In genomic region chr4:56755901-56756300, GRCh38 we compare ENCODE assay signal across 15 cellular contexts.
DNase-seq lines count a peak whose midpoint lies in the region; ATAC-seq, FAIRE-seq and TF ChIP-seq lines count a peak whose summit lies in the region.
"Had no signal": no experiment of that assay in that cellular context is flagged by ENCODE, and none has a peak within 500 bp of the region (broad histone marks: within the 10 kb centered on the region; RNA-seq: fewer than 3 reads in every experiment).

No MANE protein-coding gene starts in this region.

- no peaks in the 10 kb centered on the region for H3K9me3 Mint-ChIP-seq in activated B cell treated with CpG ODN at 0.5 μM for 24 hours
- H3K9me3 Mint-ChIP-seq: activated T-cell treated with anti-CD3 and anti-CD28 coated beads, Interleukin-2, amount 50 U/mL, for 4 hours; dendritic cell treated with granulocyte-macrophage colony-stimulating factor and Interleukin-4, amounts not matched to agents 40 ng/mL and 50 ng/mL, for 4 days; stimulated activated naive CD8-positive, alpha-beta T cell treated with anti-CD3 and anti-CD28 coated beads, Interleukin-15, Interleukin-2, amounts not matched to agents 100 ng/mL and 50 ng/mL, for 24 hours had no signal

- H3K9me3 ChIP-seq in A673 (ENCODE audit: low read depth, low read length, poor library complexity, severe bottlenecking), result no peaks in the 10 kb centered on the region
- no peaks in the 10 kb centered on the region for H3K9me3 ChIP-seq in keratinocyte (ENCODE audit: control insufficient read depth, low read depth, low read length)
- no peaks in the 10 kb centered on the region for H3K9me3 ChIP-seq in tibial artery
- H3K9me3 ChIP-seq: HAP-1 had no signal

- peak overlapping the region; percentile 30 for H3K4me2 ChIP-seq in keratinocyte (ENCODE audit: control insufficient read depth, extremely low read depth, insufficient read depth, low read depth, low read length)

- H3K36me3 Mint-ChIP-seq in activated B cell treated with CpG ODN at 0.5 μM for 24 hours (ENCODE audit: low read depth), result no peaks in the 10 kb centered on the region

- intact Hi-C loops in A673 (cut with micrococcal nuclease; ENCODE audit: unreplicated experiment) (no loop called here), activated B cell treated with CpG ODN at 0.5 μM for 24 hours (cut with micrococcal nuclease) (loop anchor here (2.0 to 5.0 kb wide), 5 partner anchors 13 to 319 kb away; partner anchors contain the start of genes PAICS, PPAT and REST), tibial artery (cut with DNase I; ENCODE audit: low total_unique reads) (no loop called here)

- H3K79me2 ChIP-seq in keratinocyte (ENCODE audit: control insufficient read depth, insufficient read depth, low read length), result no peaks in the 10 kb centered on the region

- H3K27ac ChIP-seq in A673 (ENCODE audit: low read depth, low read length, poor library complexity, severe bottlenecking), result no peak overlapping the region
- no peak overlapping the region for H3K27ac ChIP-seq in keratinocyte (ENCODE audit: control insufficient read depth, insufficient read depth, low read length)
- H3K27ac ChIP-seq in tibial artery, result no peak overlapping the region

- H3K27ac Mint-ChIP-seq in activated B cell treated with CpG ODN at 0.5 μM for 24 hours, result peak overlapping the region; percentile 41
- H3K27ac Mint-ChIP-seq: dendritic cell treated with granulocyte-macrophage colony-stimulating factor and Interleukin-4, amounts not matched to agents 40 ng/mL and 50 ng/mL, for 4 days; stimulated activated naive CD8-positive, alpha-beta T cell treated with anti-CD3 and anti-CD28 coated beads, Interleukin-15, Interleukin-2, amounts not matched to agents 100 ng/mL and 50 ng/mL, for 24 hours had no signal

- H3K27me3 ChIP-seq in A673 (replicated peaks; ENCODE audit: insufficient read depth, low read depth, low read length, poor library complexity) (no peaks in the 10 kb centered on the region), keratinocyte (ENCODE audit: control insufficient read depth, extremely low read depth, insufficient read depth, low read length) (no peaks in the 10 kb centered on the region), tibial artery (no peaks in the 10 kb centered on the region)

- H3K9me1 ChIP-seq in keratinocyte (ENCODE audit: control insufficient read depth, extremely low read depth, insufficient read depth, low read length), result no peaks in the 10 kb centered on the region

- H3K4me3 ChIP-seq in A673 (ENCODE audit: low read depth, low read length, poor library complexity, severe bottlenecking), result no peak overlapping the region
- H3K4me3 ChIP-seq in keratinocyte (ENCODE audit: control insufficient read depth in 2 of 3, extremely low read depth in 1 of 3, insufficient read depth in 2 of 3, low read depth in 1 of 3, low read length in 3 of 3), result no peak overlapping the region
- H3K4me3 ChIP-seq in tibial artery, result no peak overlapping the region
- H3K4me3 ChIP-seq: HAP-1 had no signal

- H3K4me1 ChIP-seq in A673 (ENCODE audit: insufficient read depth, low read length, poor library complexity, severe bottlenecking) (no peaks in the 10 kb centered on the region), keratinocyte (ENCODE audit: control insufficient read depth, extremely low read depth, insufficient read depth, low read length) (peaks cover 27% of the 10 kb centered on the region), tibial artery (peaks cover 0 to 26% (median 19%) of the 10 kb centered on the region in 4 donors)
- H3K4me1 ChIP-seq: HAP-1 had no signal

- TF ChIP-seq CTCF in A673 (conservative IDR thresholded peaks at IDR 0.05; ENCODE audit: low read depth, low read length) (no peak), activated B cell treated with CpG ODN at 0.5 μM for 24 hours (IDR thresholded peaks at IDR 0.05) (no peak), keratinocyte (optimal IDR thresholded peaks at IDR 0.05 in 1 of 3, IDR thresholded peaks at IDR 0.05 in 1 of 3, conservative IDR thresholded peaks at IDR 0.05 in 1 of 3; ENCODE audit: extremely low read depth in 1 of 3, insufficient read depth in 2 of 3, low read length in 3 of 3) (no peak), tibial artery (IDR thresholded peaks at IDR 0.05) (no peak), GM20000 (IDR thresholded peaks at IDR 0.05; ENCODE audit: extremely low read depth, missing control alignments) (no peak)

- no peak for ATAC-seq in activated B cell treated with CpG ODN at 0.5 μM for 24 hours (ENCODE audit: low read depth)
- ATAC-seq in GM18909 (IDR thresholded peaks at IDR 0.05; ENCODE audit: poor library complexity, unreplicated experiment), result no peak
- ATAC-seq: activated T-cell treated with anti-CD3 and anti-CD28 coated beads, Interleukin-2, amount 50 U/mL, for 4 hours had no signal

- no peaks in the 10 kb centered on the region for H3K27me3 Mint-ChIP-seq in activated B cell treated with CpG ODN at 0.5 μM for 24 hours
- H3K27me3 Mint-ChIP-seq: dendritic cell treated with granulocyte-macrophage colony-stimulating factor and Interleukin-4, amounts not matched to agents 40 ng/mL and 50 ng/mL, for 4 days; stimulated activated naive CD8-positive, alpha-beta T cell treated with anti-CD3 and anti-CD28 coated beads, Interleukin-15, Interleukin-2, amounts not matched to agents 100 ng/mL and 50 ng/mL, for 24 hours had no signal

- H3K4me3 Mint-ChIP-seq in activated B cell treated with CpG ODN at 0.5 μM for 24 hours, result no peak overlapping the region
- H3K4me3 Mint-ChIP-seq: activated T-cell treated with anti-CD3 and anti-CD28 coated beads, Interleukin-2, amount 50 U/mL, for 4 hours; dendritic cell treated with granulocyte-macrophage colony-stimulating factor and Interleukin-4, amounts not matched to agents 40 ng/mL and 50 ng/mL, for 4 days; stimulated activated naive CD8-positive, alpha-beta T cell treated with anti-CD3 and anti-CD28 coated beads, Interleukin-15, Interleukin-2, amounts not matched to agents 100 ng/mL and 50 ng/mL, for 24 hours had no signal

- POLR2A ChIA-PET in A673 (lab: Charles Lee; ENCODE audit: low non-redundant PET) (no interaction called here), activated B cell treated with CpG ODN at 0.5 μM for 24 hours (lab: Charles Lee) (no interaction called here)

- H3K36me3 ChIP-seq in A673 (ENCODE audit: insufficient read depth, low read length, poor library complexity, severe bottlenecking) (no peaks in the 10 kb centered on the region), keratinocyte (ENCODE audit: control insufficient read depth in 2 of 2, extremely low read depth in 1 of 2, insufficient read depth in 2 of 2, low read length in 2 of 2) (no peaks in the 10 kb centered on the region), tibial artery (no peaks in the 10 kb centered on the region)
- H3K36me3 ChIP-seq: HAP-1 had no signal

- dilution Hi-C loops in keratinocyte (cut with MboI; ENCODE audit: extremely low pct_ligation_motif_present, low sequenced_read_pairs), result no loop called here

- CTCF ChIA-PET in A673 (lab: Charles Lee), result no interaction called here
- CTCF ChIA-PET in activated B cell treated with CpG ODN at 0.5 μM for 24 hours (lab: Charles Lee), result interaction anchor here (1.5 kb wide), 1 partner anchor 44 kb away, joined by 5 read pairs; no protein-coding TSS in a partner anchor

- H3K4me1 Mint-ChIP-seq in activated B cell treated with CpG ODN at 0.5 μM for 24 hours, result peaks cover 50% of the 10 kb centered on the region

- H4K20me1 ChIP-seq in keratinocyte (ENCODE audit: control insufficient read depth, extremely low read depth, insufficient read depth, low read length), result no peaks in the 10 kb centered on the region

- no TSS peak for BruUV-seq in A673 (replicated peaks; lab: Mats Ljungman, UMichigan)

- FAIRE-seq in keratinocyte (lab: Jason Lieb, UNC), result no peak
- FAIRE-seq: RCC 7860 had no signal

- peak; percentile 0 for DNase-seq in A673 (ENCODE audit: low spot score)
- peak; percentile 85 for DNase-seq in ELR (ENCODE audit: low read depth)
- no peak for DNase-seq in activated B cell treated with CpG ODN at 0.5 μM for 24 hours
- DNase-seq in keratinocyte (ENCODE audit: low read depth, low spot score), result no peak
- no peak for DNase-seq in activated T-cell treated with anti-CD3 and anti-CD28 coated beads, Interleukin-2, amount 50 U/mL, for 48 hours
- no peak for DNase-seq in tibial artery
- no peak for DNase-seq in GM20000 (ENCODE audit: low spot score)
- DNase-seq: activated T-cell treated with anti-CD3 and anti-CD28 coated beads, Interleukin-2, amount 50 U/mL, for 4 hours; NCI-H1436; NCI-H524 treated with DMSO at 0.1 percent for 48 hours had no signal

- no peak overlapping the region for H3K9ac ChIP-seq in keratinocyte (ENCODE audit: control insufficient read depth, extremely low read depth, insufficient read depth, low read length)

- H2AFZ ChIP-seq in keratinocyte (ENCODE audit: control insufficient read depth, low read length), result no peak overlapping the region

Comparison
In these comparisons a context has a peak if more than half of its experiments do, and no peak if none do; other contexts are left out.
1. DNase-seq: peak in A673 (single experiment) and ELR (single experiment); none in activated B cell treated with CpG ODN at 0.5 μM for 24 hours (single experiment), keratinocyte (single experiment), activated T-cell treated with anti-CD3 and anti-CD28 coated beads, Interleukin-2, amount 50 U/mL, for 48 hours (0 of 2), tibial artery (0 of 2) and GM20000 (single experiment).